ENCODE assay signal across 9 cellular contexts in the genomic region with DNA sequence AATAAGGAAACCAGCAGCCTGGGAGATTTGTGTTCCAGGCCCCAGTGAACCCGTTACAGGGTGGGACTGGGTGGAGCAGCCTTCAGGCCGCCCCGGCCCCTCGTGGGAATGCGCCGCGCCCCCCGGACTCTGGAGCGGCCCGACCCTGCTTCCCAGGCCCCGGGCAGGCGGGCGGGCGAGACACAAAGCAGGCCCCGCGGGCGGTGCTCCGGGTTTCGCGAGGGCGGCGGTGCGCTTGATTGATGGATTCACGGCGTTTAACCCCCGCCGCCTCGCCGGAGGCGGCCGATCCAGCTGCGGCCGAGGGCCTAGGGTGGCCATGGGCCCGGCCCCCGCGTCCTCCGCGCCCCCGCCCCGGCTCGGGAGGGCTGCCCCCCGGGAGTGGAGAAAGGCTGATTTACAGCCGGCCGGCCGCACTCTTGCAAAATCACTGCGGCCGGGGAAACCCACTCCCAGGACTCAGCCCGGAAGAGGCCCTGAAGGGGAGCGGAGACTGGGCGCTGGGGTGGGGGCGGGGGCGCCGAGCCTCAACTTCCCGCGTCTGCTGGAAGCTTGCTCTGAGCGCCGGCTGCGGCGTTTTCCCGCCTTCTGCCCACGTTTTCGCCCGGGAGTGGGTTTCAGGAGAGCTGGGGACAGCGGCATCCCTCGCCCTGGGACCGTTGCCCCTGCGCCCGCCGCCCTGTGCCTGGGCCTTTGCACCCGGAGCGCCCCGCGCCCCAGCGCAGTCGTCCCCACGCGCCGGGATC.
A peak's percentile ranks its signal among the peaks of the same experiment; 100 is the strongest.
DNase-seq lines count a peak whose midpoint lies in the region; ATAC-seq, FAIRE-seq and TF ChIP-seq lines count a peak whose summit lies in the region.
"Had no signal": no experiment of that assay in that cellular context is flagged by ENCODE, and none has a peak within 500 bp of the region (broad histone marks: within the 10 kb centered on the region; RNA-seq: fewer than 3 reads in every experiment).

No MANE protein-coding gene starts in this region.

- H3K27ac ChIP-seq in kidney (ENCODE audit: low read depth in 2 of 2, low read length in 2 of 2) (peak overlapping the region; percentile 40 to 51), thymus (ENCODE audit: low read depth) (no peak overlapping the region)
- H3K27ac ChIP-seq: C4-2B had no signal

- H3K4me1 ChIP-seq in kidney (ENCODE audit: control insufficient read depth in 1 of 2, insufficient read depth in 1 of 2, low read depth in 1 of 2, low read length in 2 of 2) (peaks cover 2 to 8% of the 10 kb centered on the region in 2 donors), thymus (ENCODE audit: control insufficient read depth, insufficient read depth, low read length) (peaks cover 7% of the 10 kb centered on the region)

- peak; percentile 33 for DNase-seq in activated CD4-positive, alpha-beta T cell treated with anti-CD3 and anti-CD28 coated beads for 48 hours
- no peak for DNase-seq in activated CD4-positive, alpha-beta T cell treated with anti-CD3 and anti-CD28 coated beads, Interleukin-2, amount 50 U/mL, for 4 hours
- DNase-seq in activated naive CD8-positive, alpha-beta T cell treated with anti-CD3 and anti-CD28 coated beads, Interleukin-2, amount 50 U/mL, for 24 hours, result no peak
- DNase-seq in kidney (peak; percentile 88), GM19239 (ENCODE audit: insufficient read length, low spot score) (no peak)

- FAIRE-seq in kidney (lab: Jason Lieb, UNC), result no peak
- FAIRE-seq in GM19239 (lab: Jason Lieb, UNC), result no peak

- H3K27ac Mint-ChIP-seq in activated naive CD8-positive, alpha-beta T cell treated with anti-CD3 and anti-CD28 coated beads, Interleukin-2, amount 50 U/mL, for 24 hours, result no peak overlapping the region

- H3K9me3 ChIP-seq in kidney (ENCODE audit: control insufficient read depth in 1 of 2, low read length in 2 of 2) (no peaks in the 10 kb centered on the region), thymus (ENCODE audit: control insufficient read depth) (peaks cover 8% of the 10 kb centered on the region)

- 1% methylated on average over 78 of the region's 78 CpGs for WGBS in thymus

- no peak overlapping the region for H3K9ac ChIP-seq in kidney (ENCODE audit: low read length in 2 of 2)

- H3K4me3 Mint-ChIP-seq in activated naive CD8-positive, alpha-beta T cell treated with anti-CD3 and anti-CD28 coated beads, Interleukin-2, amount 50 U/mL, for 24 hours, result peak overlapping the region; percentile 72

- H3K36me3 Mint-ChIP-seq in activated naive CD8-positive, alpha-beta T cell treated with anti-CD3 and anti-CD28 coated beads, Interleukin-2, amount 50 U/mL, for 24 hours (ENCODE audit: low read depth), result peaks cover 4% of the 10 kb centered on the region

- peaks cover 17% of the 10 kb centered on the region for H3K4me1 Mint-ChIP-seq in activated naive CD8-positive, alpha-beta T cell treated with anti-CD3 and anti-CD28 coated beads, Interleukin-2, amount 50 U/mL, for 24 hours

- intact Hi-C loops in kidney (cut with DNase I), result loop anchor here (10.0 kb wide), 3 partner anchors 458 to 1322 kb away; partner anchors contain the start of gene HOXA10

- TF ChIP-seq CTCF in kidney (IDR thresholded peaks at IDR 0.05; ENCODE audit: borderline replicate concordance, extremely low read depth, insufficient read depth), result no peak

- H3K4me3 ChIP-seq in kidney (ENCODE audit: low read length in 2 of 2) (no peak overlapping the region), thymus (ENCODE audit: low read length) (peak overlapping the region; percentile 39)

- no peaks in the 10 kb centered on the region for H3K36me3 ChIP-seq in kidney (ENCODE audit: control insufficient read depth in 1 of 2, insufficient read depth in 2 of 2, low read length in 2 of 2)
- H3K36me3 ChIP-seq in thymus (ENCODE audit: control insufficient read depth, insufficient read depth), result no peaks in the 10 kb centered on the region

- ATAC-seq in activated naive CD8-positive, alpha-beta T cell treated with anti-CD3 and anti-CD28 coated beads, Interleukin-2, amount 50 U/mL, for 24 hours, result no peak
- ATAC-seq in GM21529 (IDR thresholded peaks at IDR 0.05; ENCODE audit: unreplicated experiment), result no peak
- no peak for ATAC-seq in HG03378 (IDR thresholded peaks at IDR 0.05; ENCODE audit: unreplicated experiment)

- H3K9me3 Mint-ChIP-seq in activated naive CD8-positive, alpha-beta T cell treated with anti-CD3 and anti-CD28 coated beads, Interleukin-2, amount 50 U/mL, for 24 hours, result no peaks in the 10 kb centered on the region

- H3K27me3 Mint-ChIP-seq in activated naive CD8-positive, alpha-beta T cell treated with anti-CD3 and anti-CD28 coated beads, Interleukin-2, amount 50 U/mL, for 24 hours, result peaks cover 53% of the 10 kb centered on the region

- H3K27me3 ChIP-seq in thymus (ENCODE audit: control insufficient read depth, insufficient read depth), result peaks cover 69% of the 10 kb centered on the region

Comparison
In these comparisons a context has a peak if more than half of its experiments do, and no peak if none do; other contexts are left out.
1. DNase-seq: peak in activated CD4-positive, alpha-beta T cell treated with anti-CD3 and anti-CD28 coated beads for 48 hours (single experiment) and kidney (single experiment); none in activated CD4-positive, alpha-beta T cell treated with anti-CD3 and anti-CD28 coated beads, Interleukin-2, amount 50 U/mL, for 4 hours (0 of 2), activated naive CD8-positive, alpha-beta T cell treated with anti-CD3 and anti-CD28 coated beads, Interleukin-2, amount 50 U/mL, for 24 hours (single experiment) and GM19239 (single experiment).